In the genomic region with DNA sequence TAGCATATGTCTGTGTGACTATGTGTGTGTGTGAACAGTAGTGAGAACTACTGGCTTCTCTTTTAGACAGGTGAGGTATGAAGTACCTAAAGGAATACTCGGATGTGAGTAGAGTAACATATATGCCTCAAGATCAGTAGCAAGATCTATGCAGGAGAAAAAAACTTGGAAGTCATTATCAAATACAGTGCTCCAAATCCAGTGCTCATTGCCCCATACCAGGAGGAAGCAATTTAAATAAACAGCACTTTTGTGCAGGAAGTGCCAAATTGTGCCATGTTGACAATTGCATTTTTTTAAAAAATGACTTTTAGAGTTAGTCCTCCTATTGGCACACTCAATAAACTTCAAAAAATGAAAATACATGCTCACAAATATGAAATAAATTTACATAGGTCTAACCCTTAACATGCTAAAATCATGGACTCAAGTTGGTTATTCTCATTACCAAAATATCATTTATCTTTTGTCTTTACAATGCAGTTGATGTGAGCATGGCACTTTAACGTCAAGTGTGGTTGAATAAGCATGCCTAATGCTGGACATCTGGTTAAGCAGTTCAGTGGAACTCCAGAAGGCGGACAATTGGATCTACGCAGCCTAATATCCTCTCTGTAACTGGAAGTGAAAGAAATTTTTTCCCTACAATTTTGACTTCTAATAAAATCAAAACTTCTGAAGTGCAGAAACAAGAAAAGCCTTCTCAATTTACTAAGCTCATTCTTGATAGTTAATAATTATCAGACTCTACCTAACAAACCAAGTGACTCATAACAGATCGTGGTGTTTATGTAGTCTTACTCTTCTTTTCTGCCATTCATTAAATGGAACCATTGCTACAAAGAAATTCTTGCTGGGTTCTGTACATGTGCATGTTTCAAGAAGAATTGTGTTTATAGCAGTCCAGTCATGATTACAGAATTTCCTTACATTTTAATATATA, we compare ENCODE assay signal across 21 cellular contexts.
A peak's percentile ranks its signal among the peaks of the same experiment; 100 is the strongest.
DNase-seq lines count a peak whose midpoint lies in the region; ATAC-seq and TF ChIP-seq lines count a peak whose summit lies in the region.
"Had no signal": no experiment of that assay in that cellular context is flagged by ENCODE, and none has a peak within 500 bp of the region (broad histone marks: within the 10 kb centered on the region; RNA-seq: fewer than 3 reads in every experiment).

No MANE protein-coding gene starts in this region.

- peaks cover 0 to 3% (median 0%) of the 10 kb centered on the region in 7 donors for H3K9me3 Mint-ChIP-seq in CD14-positive monocyte
- H3K9me3 Mint-ChIP-seq: activated naive CD8-positive, alpha-beta T cell treated with anti-CD3 and anti-CD28 coated beads, Interleukin-2, amount 10 ng/mL, durations not matched to agents 7 days and 5 days; IgD-negative memory B cell had no signal

- 42% methylated on average over 5 of the region's 5 CpGs for WGBS in right lobe of liver (ENCODE audit: insufficient coverage, low coverage, low lambda C conversion rate, missing lambda C conversion rate)

- no peaks in the 10 kb centered on the region for H3K36me3 ChIP-seq in right lobe of liver
- H3K36me3 ChIP-seq: neutrophil, WERI-Rb-1 had no signal

- peak overlapping the region in 2 of 3 donors; percentile 12 to 18 for H3K4me3 ChIP-seq in right lobe of liver

- no peak for TF ChIP-seq POLR2A in right lobe of liver (IDR thresholded peaks at IDR 0.05)

- no peaks in the 10 kb centered on the region for H3K9me3 ChIP-seq in right lobe of liver
- H3K9me3 ChIP-seq: neutrophil had no signal

- intact Hi-C loops in right lobe of liver (cut with DNase I): no loop called here
- intact Hi-C loops in CD14-positive monocyte (cut with micrococcal nuclease): no loop called here

- no peaks in the 10 kb centered on the region for H3K27me3 Mint-ChIP-seq in CD14-positive monocyte (ENCODE audit: low read depth in 3 of 3)

- no peak overlapping the region for H3K4me3 Mint-ChIP-seq in CD14-positive monocyte
- H3K4me3 Mint-ChIP-seq: activated naive CD8-positive, alpha-beta T cell treated with anti-CD3 and anti-CD28 coated beads, Interleukin-2, amount 10 ng/mL, durations not matched to agents 7 days and 5 days; IgD-negative memory B cell had no signal

- ATAC-seq in GM18508 (IDR thresholded peaks at IDR 0.05; ENCODE audit: insufficient read depth, unreplicated experiment) (peak; percentile 75), HG02938 (IDR thresholded peaks at IDR 0.05; ENCODE audit: unreplicated experiment) (peak; percentile 87), right lobe of liver (peak; percentile 63 to 74 (median 67)), HG03460 (IDR thresholded peaks at IDR 0.05; ENCODE audit: unreplicated experiment) (no peak)

- H3K4me1 Mint-ChIP-seq in CD14-positive monocyte: peaks cover 13% of the 10 kb centered on the region
- H3K4me1 Mint-ChIP-seq: activated naive CD8-positive, alpha-beta T cell treated with anti-CD3 and anti-CD28 coated beads, Interleukin-2, amount 10 ng/mL, durations not matched to agents 7 days and 5 days; IgD-negative memory B cell had no signal

- H3K27ac ChIP-seq in right lobe of liver: peak overlapping the region; percentile 3 to 64 (median 9)
- H3K27ac ChIP-seq: neutrophil, WERI-Rb-1 had no signal

- H3K36me3 Mint-ChIP-seq in CD14-positive monocyte: no peaks in the 10 kb centered on the region
- H3K36me3 Mint-ChIP-seq: activated naive CD8-positive, alpha-beta T cell treated with anti-CD3 and anti-CD28 coated beads, Interleukin-2, amount 10 ng/mL, durations not matched to agents 7 days and 5 days; IgD-negative memory B cell had no signal

- TF ChIP-seq CTCF in right lobe of liver (IDR thresholded peaks at IDR 0.05): no peak
- TF ChIP-seq CTCF in CD14-positive monocyte (IDR thresholded peaks at IDR 0.05): no peak

- no peaks in the 10 kb centered on the region for H3K27me3 ChIP-seq in right lobe of liver
- H3K27me3 ChIP-seq: neutrophil had no signal

- peak; percentile 18 for DNase-seq in RPMI7951 (ENCODE audit: low read depth)
- DNase-seq in right lobe of liver: no peak
- DNase-seq in CD14-positive monocyte (ENCODE audit: low spot score): no peak
- DNase-seq in activated CD4-positive, alpha-beta T cell treated with anti-CD3 and anti-CD28 coated beads, Interleukin-2, amount 50 U/mL, for 4 hours: no peak
- DNase-seq in GF-D8 (lab: John Stamatoyannopoulos, UW): no peak
- DNase-seq: activated naive CD8-positive, alpha-beta T cell treated with anti-CD3 and anti-CD28 coated beads, Interleukin-2, amount 10 ng/mL, durations not matched to agents 7 days and 5 days; AML-193; dermis blood vessel endothelial cell; midbrain; MV-4-11; NCI-H2171; NK-92 treated with Interleukin-12 subunit alpha and Interleukin-12 subunit beta, amount 100 ng/mL, for 24 hours; stimulated activated CD4-positive, alpha-beta T cell treated with anti-CD3 and anti-CD28 coated beads, Interleukin-4, amount 100 ng/mL, for 24 hours; stimulated activated CD8-positive, alpha-beta memory T cell treated with anti-CD3 and anti-CD28 coated beads, Interleukin-4, amount 100 ng/mL, for 48 hours; T-helper 1 cell; WERI-Rb-1 had no signal

- peaks cover 0 to 33% (median 12%) of the 10 kb centered on the region in 4 donors for H3K4me1 ChIP-seq in right lobe of liver

- peak overlapping the region in 1 of 7 donors; percentile 3 for H3K27ac Mint-ChIP-seq in CD14-positive monocyte
- H3K27ac Mint-ChIP-seq: activated naive CD8-positive, alpha-beta T cell treated with anti-CD3 and anti-CD28 coated beads, Interleukin-2, amount 10 ng/mL, durations not matched to agents 7 days and 5 days; IgD-negative memory B cell had no signal
